2 cellular contexts compared by ENCODE assay signal in genomic region chr9:130173462-130173876, GRCh38.
A peak's percentile ranks its signal among the peaks of the same experiment; 100 is the strongest.
TF ChIP-seq lines count a peak whose summit lies in the region.

No MANE protein-coding gene starts in this region.

TF ChIP-seq in H1, 55 proteins besides CTCF, POLR2A, EP300 and RAD21:
- TF ChIP-seq CEBPB (IDR thresholded peaks at IDR 0.05; ENCODE audit: low read depth, low read length) (peak; percentile 65; the same call in 1 of the 2 replicates), SP1 (IDR thresholded peaks at IDR 0.05; ENCODE audit: low read depth, low read length) (no peak), TEAD4 (IDR thresholded peaks at IDR 0.05; ENCODE audit: low read depth, low read length) (0 out of 2 replicates have a peak, but pooled peaks have one; percentile 1)

TF ChIP-seq in neural cell, 6 proteins besides CTCF, POLR2A, EP300 and RAD21:
- no peak for TF ChIP-seq POLR2AphosphoS5 (IDR thresholded peaks at IDR 0.05)
